ENCODE assay signal across 11 cellular contexts in the genomic region with DNA sequence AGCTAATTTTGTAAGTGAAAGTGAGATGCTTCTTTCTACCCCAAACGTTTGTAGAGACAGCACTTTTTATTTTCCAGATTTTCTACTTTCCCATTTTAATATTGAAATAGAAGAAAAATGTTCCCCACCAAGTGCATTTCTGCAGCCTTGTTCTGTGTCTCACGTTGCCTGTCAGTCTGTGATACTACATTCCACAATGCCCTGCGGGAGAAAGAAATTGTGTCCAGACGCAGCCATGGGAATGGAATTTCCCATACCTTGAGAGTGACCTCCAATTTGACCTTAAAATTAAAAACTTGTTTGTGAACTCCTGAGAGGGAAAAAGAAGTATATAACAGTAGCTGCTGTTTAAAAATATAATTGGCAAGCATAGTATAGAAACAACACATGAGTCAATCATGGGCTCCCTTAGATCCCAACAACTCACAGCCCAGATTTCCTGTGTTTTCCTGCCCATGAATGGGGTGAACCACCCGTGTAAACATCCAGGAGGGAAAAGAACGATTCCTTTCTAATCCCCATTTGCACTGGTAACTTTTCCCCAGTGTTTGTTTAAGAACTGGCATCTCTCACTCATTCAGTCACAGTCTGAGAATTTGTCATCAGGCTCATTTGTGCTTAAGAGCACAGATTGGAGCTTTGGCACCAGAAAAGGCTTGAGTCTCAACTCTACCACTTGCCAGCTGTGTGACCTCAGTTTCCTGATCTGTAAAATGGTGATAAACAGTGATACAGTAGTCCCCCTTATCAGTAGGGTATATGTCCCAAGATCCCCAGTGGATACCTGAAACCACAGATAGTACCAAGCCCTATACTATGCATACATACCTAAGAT.
DNase-seq lines count a peak whose midpoint lies in the region; ATAC-seq and TF ChIP-seq lines count a peak whose summit lies in the region.
"Had no signal": no experiment of that assay in that cellular context is flagged by ENCODE, and none has a peak within 500 bp of the region (broad histone marks: within the 10 kb centered on the region; RNA-seq: fewer than 3 reads in every experiment).

No MANE protein-coding gene starts in this region.

- DNase-seq in SK-N-SH, result no peak
- peak; percentile 15 for DNase-seq in LHCN-M2 (ENCODE audit: low read depth)
- no peak for DNase-seq in smooth muscle cell (lab: John Stamatoyannopoulos, UW; ENCODE audit: unreplicated experiment)
- no peak for DNase-seq in GM23248
- no peak for DNase-seq in activated CD4-positive, alpha-beta T cell treated with anti-CD3 and anti-CD28 coated beads, Interleukin-2, amount 10 ng/mL, durations not matched to agents 24 days and 14 days
- DNase-seq in upper lobe of right lung, result no peak
- DNase-seq: activated naive CD4-positive, alpha-beta T cell; effector memory CD4-positive, alpha-beta T cell had no signal

- H3K9me3 Mint-ChIP-seq in activated CD4-positive, alpha-beta T cell treated with anti-CD3 and anti-CD28 coated beads, Interleukin-2, amount 10 ng/mL, durations not matched to agents 24 days and 14 days, result peaks cover 7% of the 10 kb centered on the region

- H3K36me3 ChIP-seq in SK-N-SH (replicated peaks in 1 of 2; ENCODE audit: control insufficient read depth in 1 of 2, insufficient read depth in 2 of 2, low read length in 1 of 2), result no peaks in the 10 kb centered on the region
- H3K36me3 ChIP-seq in smooth muscle cell (ENCODE audit: low read depth), result no peaks in the 10 kb centered on the region
- no peaks in the 10 kb centered on the region for H3K36me3 ChIP-seq in GM23248 (ENCODE audit: low read depth)
- H3K36me3 ChIP-seq in upper lobe of right lung, result no peaks in the 10 kb centered on the region

- ATAC-seq in SK-N-SH treated with all-trans-retinoic acid at 6 μM for 48 hours (peak; percentile 84), HG02870 (IDR thresholded peaks at IDR 0.05; ENCODE audit: unreplicated experiment) (peak; percentile 20), upper lobe of right lung (no peak)
- ATAC-seq: A549 had no signal

- in situ Hi-C loops in GM23248 (cut with MboI), result no loop called here

- H3K9me2 ChIP-seq in SK-N-SH (no peaks in the 10 kb centered on the region), GM23248 (ENCODE audit: insufficient read depth) (no peaks in the 10 kb centered on the region)

- H3K4me3 Mint-ChIP-seq in activated CD4-positive, alpha-beta T cell treated with anti-CD3 and anti-CD28 coated beads, Interleukin-2, amount 10 ng/mL, durations not matched to agents 24 days and 14 days, result no peak overlapping the region

- intact Hi-C loops in activated CD4-positive, alpha-beta T cell treated with anti-CD3 and anti-CD28 coated beads, Interleukin-2, amount 10 ng/mL, durations not matched to agents 24 days and 14 days (cut with micrococcal nuclease), result no loop called here
- intact Hi-C loops in upper lobe of right lung (cut with DNase I), result no loop called here

- peaks cover 2% of the 10 kb centered on the region for H3K4me1 Mint-ChIP-seq in activated CD4-positive, alpha-beta T cell treated with anti-CD3 and anti-CD28 coated beads, Interleukin-2, amount 10 ng/mL, durations not matched to agents 24 days and 14 days

- no peak for TF ChIP-seq EP300 in SK-N-SH (IDR thresholded peaks at IDR 0.05; ENCODE audit: borderline replicate concordance in 1 of 2, low read depth in 1 of 2, low read length in 1 of 2)

- H3K4me3 ChIP-seq in SK-N-SH (ENCODE audit: low read depth in 2 of 2, low read length in 1 of 2) (no peak overlapping the region), smooth muscle cell (no peak overlapping the region), GM23248 (no peak overlapping the region), upper lobe of right lung (no peak overlapping the region)
- H3K4me3 ChIP-seq: A549 had no signal

- CTCF ChIA-PET in SK-N-SH (lab: Yijun Ruan, JAX), result no interaction called here

- no peak overlapping the region for H3K27ac Mint-ChIP-seq in activated CD4-positive, alpha-beta T cell treated with anti-CD3 and anti-CD28 coated beads, Interleukin-2, amount 10 ng/mL, durations not matched to agents 24 days and 14 days

- H3K27me3 Mint-ChIP-seq in activated CD4-positive, alpha-beta T cell treated with anti-CD3 and anti-CD28 coated beads, Interleukin-2, amount 10 ng/mL, durations not matched to agents 24 days and 14 days, result no peaks in the 10 kb centered on the region

- TF ChIP-seq CTCF in SK-N-SH (IDR thresholded peaks at IDR 0.05) (no peak), smooth muscle cell (IDR thresholded peaks at IDR 0.05; ENCODE audit: borderline replicate concordance, insufficient read depth, poor library complexity, severe bottlenecking) (no peak), upper lobe of right lung (IDR thresholded peaks at IDR 0.05) (no peak)

- H3F3A ChIP-seq in SK-N-SH (replicated peaks; ENCODE audit: insufficient read depth) (no peaks in the 10 kb centered on the region), smooth muscle cell (ENCODE audit: low read depth) (no peaks in the 10 kb centered on the region), GM23248 (ENCODE audit: insufficient read depth) (no peaks in the 10 kb centered on the region)

- H3K9me3 ChIP-seq in SK-N-SH (no peaks in the 10 kb centered on the region), smooth muscle cell (replicated peaks; ENCODE audit: low read depth) (no peaks in the 10 kb centered on the region), GM23248 (ENCODE audit: low read depth) (no peaks in the 10 kb centered on the region), upper lobe of right lung (no peaks in the 10 kb centered on the region)
- H3K9me3 ChIP-seq: A549 had no signal

- no peak for TF ChIP-seq RAD21 in SK-N-SH (IDR thresholded peaks at IDR 0.05; ENCODE audit: low read length)

- H3K79me2 ChIP-seq in SK-N-SH (ENCODE audit: insufficient read depth) (no peaks in the 10 kb centered on the region), smooth muscle cell (ENCODE audit: low read depth) (no peaks in the 10 kb centered on the region), GM23248 (ENCODE audit: insufficient read depth) (no peaks in the 10 kb centered on the region)

- H4K20me1 ChIP-seq in SK-N-SH (ENCODE audit: insufficient read depth) (no peaks in the 10 kb centered on the region), smooth muscle cell (ENCODE audit: low read depth) (no peaks in the 10 kb centered on the region), GM23248 (ENCODE audit: insufficient read depth) (no peaks in the 10 kb centered on the region)

- H3K4me1 ChIP-seq in SK-N-SH (ENCODE audit: control insufficient read depth in 1 of 2, insufficient read depth in 2 of 2, low read depth in 1 of 2, low read length in 1 of 2), result peaks cover 0 to 7% of the 10 kb centered on the region in 2 experiments; a peak in 2 of 4 replicates
- peaks cover 19% of the 10 kb centered on the region for H3K4me1 ChIP-seq in smooth muscle cell (ENCODE audit: low read depth)
- H3K4me1 ChIP-seq in GM23248 (ENCODE audit: insufficient read depth), result no peaks in the 10 kb centered on the region
- no peaks in the 10 kb centered on the region for H3K4me1 ChIP-seq in upper lobe of right lung
- H3K4me1 ChIP-seq: A549 had no signal

- 28% methylated on average over 6 of the region's 6 CpGs for WGBS in SK-N-SH (ENCODE audit: low lambda C conversion rate)
- WGBS in smooth muscle cell (ENCODE audit: low lambda C conversion rate), result 38% methylated on average over 6 of the region's 6 CpGs
- 14 to 17% methylated on average over 6 of the region's 6 CpGs for WGBS in GM23248 (ENCODE audit: low coverage in 1 of 2, low lambda C conversion rate in 2 of 2, missing lambda C conversion rate in 2 of 2), 2 experiments

- H3K4me2 ChIP-seq in SK-N-SH (no peak overlapping the region), smooth muscle cell (peak overlapping the region; percentile 54), GM23248 (ENCODE audit: unreplicated experiment) (no peak overlapping the region)
- H3K4me2 ChIP-seq: A549 had no signal

- H3K27ac ChIP-seq in SK-N-SH (ENCODE audit: low read depth in 2 of 2, low read length in 1 of 2) (peak overlapping the region in 1 of 2 experiments; percentile 67; a peak in 1 of 4 replicates), smooth muscle cell (ENCODE audit: low read depth) (peak overlapping the region; percentile 52), GM23248 (no peak overlapping the region), upper lobe of right lung (no peak overlapping the region)
- H3K27ac ChIP-seq: A549 had no signal

- H3K9ac ChIP-seq in SK-N-SH, result no peak overlapping the region
- H3K9ac ChIP-seq in smooth muscle cell (ENCODE audit: low read depth), result no peak overlapping the region
- no peak overlapping the region for H3K9ac ChIP-seq in GM23248

- H3K27me3 ChIP-seq in SK-N-SH (ENCODE audit: insufficient read depth) (no peaks in the 10 kb centered on the region), smooth muscle cell (ENCODE audit: low read depth) (no peaks in the 10 kb centered on the region), GM23248 (replicated peaks; ENCODE audit: insufficient read depth) (no peaks in the 10 kb centered on the region), upper lobe of right lung (no peaks in the 10 kb centered on the region)

- POLR2A ChIA-PET in SK-N-SH (lab: Yijun Ruan, JAX), result no interaction called here

- H3K36me3 Mint-ChIP-seq in activated CD4-positive, alpha-beta T cell treated with anti-CD3 and anti-CD28 coated beads, Interleukin-2, amount 10 ng/mL, durations not matched to agents 24 days and 14 days (ENCODE audit: low read depth), result no peaks in the 10 kb centered on the region

- H2AFZ ChIP-seq in SK-N-SH (ENCODE audit: low read depth), result no peak overlapping the region
- H2AFZ ChIP-seq in smooth muscle cell (ENCODE audit: low read depth), result no peak overlapping the region
- no peak overlapping the region for H2AFZ ChIP-seq in GM23248

TF ChIP-seq in SK-N-SH, 30 proteins besides CTCF, POLR2A, EP300 and RAD21:
- no peak for TF ChIP-seq TAF1 (IDR thresholded peaks at IDR 0.05; ENCODE audit: borderline replicate concordance, low read depth, low read length)
- TF ChIP-seq GABPA (IDR thresholded peaks at IDR 0.05; ENCODE audit: low read depth), result no peak
